In genomic region chr7:155205368-155206285, GRCh38 we compare ENCODE assay signal across 8 cellular contexts.
A peak's percentile ranks its signal among the peaks of the same experiment; 100 is the strongest.
DNase-seq lines count a peak whose midpoint lies in the region; ATAC-seq and TF ChIP-seq lines count a peak whose summit lies in the region.

No MANE protein-coding gene starts in this region.

- TF ChIP-seq CTCF in PC-3 (conservative IDR thresholded peaks at IDR 0.05; ENCODE audit: low read depth, low read length) (no peak), fibroblast of the aortic adventitia (IDR thresholded peaks at IDR 0.05; ENCODE audit: insufficient read depth, low read length) (no peak), omental fat pad (IDR thresholded peaks at IDR 0.05) (no peak)

- no peaks in the 10 kb centered on the region for H3K27me3 ChIP-seq in PC-3 (ENCODE audit: low read length)

- BruUV-seq in PC-3 (replicated peaks; lab: Mats Ljungman, UMichigan), result TSS peak; percentile 92

- H2AFZ ChIP-seq in PC-3 (ENCODE audit: low read length), result peak overlapping the region; percentile 70

- peak; percentile 3 for DNase-seq in NCI-H1694 treated with DMSO at 0.1 percent for 48 hours (lab: John Stamatoyannopoulos, UW)
- no peak for DNase-seq in NCI-H1694 (lab: John Stamatoyannopoulos, UW)
- peak; percentile 94 for DNase-seq in PC-3
- peak; percentile 89 to 94 for DNase-seq in activated T-cell treated with anti-CD3 and anti-CD28 coated beads, Interleukin-2, amount 50 U/mL, for 72 hours
- peak; percentile 97 for DNase-seq in fibroblast of the aortic adventitia (ENCODE audit: low read depth)
- DNase-seq in omental fat pad (ENCODE audit: low spot score), result peak; percentile 72

- H3F3A ChIP-seq in PC-3 (ENCODE audit: low read length, unreplicated experiment), result no peaks in the 10 kb centered on the region

- H3K4me3 Mint-ChIP-seq in activated T-cell treated with anti-CD3 and anti-CD28 coated beads, Interleukin-2, amount 50 U/mL, for 72 hours, result peak overlapping the region; percentile 88

- H4K20me1 ChIP-seq in PC-3 (ENCODE audit: low read length), result no peaks in the 10 kb centered on the region

- no peaks in the 10 kb centered on the region for H3K36me3 ChIP-seq in PC-3 (ENCODE audit: low read depth, low read length)

- H3K36me3 Mint-ChIP-seq in activated T-cell treated with anti-CD3 and anti-CD28 coated beads, Interleukin-2, amount 50 U/mL, for 72 hours (ENCODE audit: insufficient read depth in 2 of 2), result peaks cover 10 to 11% of the 10 kb centered on the region in 2 donors

- H3K4me3 ChIP-seq in PC-3 (ENCODE audit: low read length), result peak overlapping the region; percentile 62
- peak overlapping the region; percentile 75 for H3K4me3 ChIP-seq in fibroblast of the aortic adventitia (ENCODE audit: low read depth, low read length)

- H3K27ac ChIP-seq in PC-3 (ENCODE audit: low read length) (peak overlapping the region; percentile 97), temporal lobe (ENCODE audit: low read depth, low read length) (peak overlapping the region; percentile 10)

- POLR2A ChIA-PET in PC-3 (lab: Charles Lee; ENCODE audit: unreplicated experiment), result interaction anchor here (0.6 to 1.6 kb wide), 3 partner anchors 9 to 572 kb away, joined by 4 to 12 read pairs (median 4); no protein-coding TSS in a partner anchor

- peak overlapping the region; percentile 84 for H3K4me2 ChIP-seq in PC-3 (ENCODE audit: low read length)

- H3K9me3 ChIP-seq in PC-3 (ENCODE audit: low read length), result no peaks in the 10 kb centered on the region

- ATAC-seq in HG03045 (IDR thresholded peaks at IDR 0.05; ENCODE audit: unreplicated experiment) (peak; percentile 87), PC-3 (peak; percentile 87), omental fat pad (ENCODE audit: low FRiP score) (peak; percentile 73)
- peak; percentile 87 to 89 for ATAC-seq in activated T-cell treated with anti-CD3 and anti-CD28 coated beads, Interleukin-2, amount 50 U/mL, for 72 hours (replicated peaks in 1 of 2)

- peaks cover 69% of the 10 kb centered on the region for H3K4me1 Mint-ChIP-seq in activated T-cell treated with anti-CD3 and anti-CD28 coated beads, Interleukin-2, amount 50 U/mL, for 72 hours (ENCODE audit: low read depth)

- intact Hi-C loops in PC-3 (cut with micrococcal nuclease), result loop anchor here (1.0 to 10.0 kb wide), 3 partner anchors 25 to 201 kb away; partner anchors contain the start of genes INSIG1 and PAXIP1

- no peaks in the 10 kb centered on the region for H3K9me2 ChIP-seq in PC-3 (replicated peaks; ENCODE audit: low read length)

- no peaks in the 10 kb centered on the region for H3K79me2 ChIP-seq in PC-3 (ENCODE audit: low read length)

- no peaks in the 10 kb centered on the region for H3K27me3 Mint-ChIP-seq in activated T-cell treated with anti-CD3 and anti-CD28 coated beads, Interleukin-2, amount 50 U/mL, for 72 hours (ENCODE audit: low read depth)

- H3K9ac ChIP-seq in PC-3 (ENCODE audit: low read length), result peak overlapping the region; percentile 90

- H3K9me3 Mint-ChIP-seq in activated T-cell treated with anti-CD3 and anti-CD28 coated beads, Interleukin-2, amount 50 U/mL, for 72 hours, result peaks cover 4 to 12% of the 10 kb centered on the region in 2 donors

- CTCF ChIA-PET in PC-3 (lab: Charles Lee), result interaction anchor here (1.0 to 1.1 kb wide), 2 partner anchors 140 to 278 kb away, joined by 4 read pairs; no protein-coding TSS in a partner anchor

- H3K27ac Mint-ChIP-seq in activated T-cell treated with anti-CD3 and anti-CD28 coated beads, Interleukin-2, amount 50 U/mL, for 72 hours, result peak overlapping the region; percentile 98

- peaks cover 42% of the 10 kb centered on the region for H3K4me1 ChIP-seq in PC-3 (ENCODE audit: insufficient read depth, low read length)
